1 cellular context compared by ENCODE assay signal in the genomic region with DNA sequence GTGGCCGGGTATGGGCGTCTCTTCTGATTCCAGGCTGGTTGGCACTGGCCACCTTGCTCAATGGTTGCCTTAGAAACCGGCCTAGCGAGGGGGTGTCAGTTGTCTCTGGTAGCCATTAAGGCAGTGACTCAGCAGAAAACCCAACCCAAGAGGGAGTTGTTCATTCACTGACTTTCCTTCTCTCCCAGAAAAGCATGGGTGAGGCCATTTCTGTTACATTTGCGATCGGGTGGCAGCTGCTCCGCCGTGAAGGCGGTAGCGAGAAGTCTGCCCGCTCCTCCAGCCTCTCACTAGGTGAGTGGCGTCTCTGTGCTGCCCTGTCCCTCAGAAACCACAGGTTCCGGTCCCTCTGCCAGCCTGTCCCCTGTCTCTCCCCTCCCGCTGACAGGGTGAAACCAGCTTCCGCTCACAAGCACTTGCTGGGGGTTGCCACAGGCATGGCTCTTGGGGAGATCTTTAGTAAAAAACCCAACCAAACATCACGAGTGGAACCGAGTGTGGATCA.
A peak's percentile ranks its signal among the peaks of the same experiment; 100 is the strongest.
TF ChIP-seq lines count a peak whose summit lies in the region.

No MANE protein-coding gene starts in this region.

TF ChIP-seq in GM12878, 131 proteins besides CTCF, POLR2A, EP300 and RAD21 (continued from another document and continues in another):
- TF ChIP-seq, protein P1, sequence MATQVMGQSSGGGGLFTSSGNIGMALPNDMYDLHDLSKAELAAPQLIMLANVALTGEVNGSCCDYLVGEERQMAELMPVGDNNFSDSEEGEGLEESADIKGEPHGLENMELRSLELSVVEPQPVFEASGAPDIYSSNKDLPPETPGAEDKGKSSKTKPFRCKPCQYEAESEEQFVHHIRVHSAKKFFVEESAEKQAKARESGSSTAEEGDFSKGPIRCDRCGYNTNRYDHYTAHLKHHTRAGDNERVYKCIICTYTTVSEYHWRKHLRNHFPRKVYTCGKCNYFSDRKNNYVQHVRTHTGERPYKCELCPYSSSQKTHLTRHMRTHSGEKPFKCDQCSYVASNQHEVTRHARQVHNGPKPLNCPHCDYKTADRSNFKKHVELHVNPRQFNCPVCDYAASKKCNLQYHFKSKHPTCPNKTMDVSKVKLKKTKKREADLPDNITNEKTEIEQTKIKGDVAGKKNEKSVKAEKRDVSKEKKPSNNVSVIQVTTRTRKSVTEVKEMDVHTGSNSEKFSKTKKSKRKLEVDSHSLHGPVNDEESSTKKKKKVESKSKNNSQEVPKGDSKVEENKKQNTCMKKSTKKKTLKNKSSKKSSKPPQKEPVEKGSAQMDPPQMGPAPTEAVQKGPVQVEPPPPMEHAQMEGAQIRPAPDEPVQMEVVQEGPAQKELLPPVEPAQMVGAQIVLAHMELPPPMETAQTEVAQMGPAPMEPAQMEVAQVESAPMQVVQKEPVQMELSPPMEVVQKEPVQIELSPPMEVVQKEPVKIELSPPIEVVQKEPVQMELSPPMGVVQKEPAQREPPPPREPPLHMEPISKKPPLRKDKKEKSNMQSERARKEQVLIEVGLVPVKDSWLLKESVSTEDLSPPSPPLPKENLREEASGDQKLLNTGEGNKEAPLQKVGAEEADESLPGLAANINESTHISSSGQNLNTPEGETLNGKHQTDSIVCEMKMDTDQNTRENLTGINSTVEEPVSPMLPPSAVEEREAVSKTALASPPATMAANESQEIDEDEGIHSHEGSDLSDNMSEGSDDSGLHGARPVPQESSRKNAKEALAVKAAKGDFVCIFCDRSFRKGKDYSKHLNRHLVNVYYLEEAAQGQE (IDR thresholded peaks at IDR 0.05; ENCODE audit: low read depth, low read length): no peak
- TF ChIP-seq ZNF384 (IDR thresholded peaks at IDR 0.05; ENCODE audit: borderline replicate concordance, low read depth, low read length) (no peak), RELA (IDR thresholded peaks at IDR 0.05; ENCODE audit: borderline replicate concordance, partially characterized antibody) (peak; percentile 35), ATF7 (IDR thresholded peaks at IDR 0.05; ENCODE audit: low read depth) (no peak), JUND (IDR thresholded peaks at IDR 0.05; ENCODE audit: low read depth, low read length) (no peak), POU2F2 (IDR thresholded peaks at IDR 0.05; ENCODE audit: borderline replicate concordance, low read depth, low read length) (no peak), FOXK2 (IDR thresholded peaks at IDR 0.05) (no peak), ESRRA (IDR thresholded peaks at IDR 0.05; ENCODE audit: low read length) (no peak), TBL1XR1 (IDR thresholded peaks at IDR 0.05; ENCODE audit: low read depth, low read length) (no peak), RUNX3 (IDR thresholded peaks at IDR 0.05; ENCODE audit: low read length) (peak; percentile 68), CREM (IDR thresholded peaks at IDR 0.05; ENCODE audit: low read depth) (no peak), EED (IDR thresholded peaks at IDR 0.05; ENCODE audit: low read depth) (no peak), FOS (IDR thresholded peaks at IDR 0.05; ENCODE audit: borderline replicate concordance, extremely low read depth, insufficient read length) (no peak), MTA3 (IDR thresholded peaks at IDR 0.05; ENCODE audit: borderline replicate concordance, low read length) (no peak), IRF4 (IDR thresholded peaks at IDR 0.05; ENCODE audit: low read depth, low read length) (no peak), ZNF217 (IDR thresholded peaks at IDR 0.05) (no peak), SMAD1 (IDR thresholded peaks at IDR 0.05; ENCODE audit: low read depth, partially characterized antibody) (no peak)
- TF ChIP-seq, protein P2, sequence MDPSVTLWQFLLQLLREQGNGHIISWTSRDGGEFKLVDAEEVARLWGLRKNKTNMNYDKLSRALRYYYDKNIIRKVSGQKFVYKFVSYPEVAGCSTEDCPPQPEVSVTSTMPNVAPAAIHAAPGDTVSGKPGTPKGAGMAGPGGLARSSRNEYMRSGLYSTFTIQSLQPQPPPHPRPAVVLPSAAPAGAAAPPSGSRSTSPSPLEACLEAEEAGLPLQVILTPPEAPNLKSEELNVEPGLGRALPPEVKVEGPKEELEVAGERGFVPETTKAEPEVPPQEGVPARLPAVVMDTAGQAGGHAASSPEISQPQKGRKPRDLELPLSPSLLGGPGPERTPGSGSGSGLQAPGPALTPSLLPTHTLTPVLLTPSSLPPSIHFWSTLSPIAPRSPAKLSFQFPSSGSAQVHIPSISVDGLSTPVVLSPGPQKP (IDR thresholded peaks at IDR 0.05; ENCODE audit: low read depth, low read length): no peak
- TF ChIP-seq, protein P3, sequence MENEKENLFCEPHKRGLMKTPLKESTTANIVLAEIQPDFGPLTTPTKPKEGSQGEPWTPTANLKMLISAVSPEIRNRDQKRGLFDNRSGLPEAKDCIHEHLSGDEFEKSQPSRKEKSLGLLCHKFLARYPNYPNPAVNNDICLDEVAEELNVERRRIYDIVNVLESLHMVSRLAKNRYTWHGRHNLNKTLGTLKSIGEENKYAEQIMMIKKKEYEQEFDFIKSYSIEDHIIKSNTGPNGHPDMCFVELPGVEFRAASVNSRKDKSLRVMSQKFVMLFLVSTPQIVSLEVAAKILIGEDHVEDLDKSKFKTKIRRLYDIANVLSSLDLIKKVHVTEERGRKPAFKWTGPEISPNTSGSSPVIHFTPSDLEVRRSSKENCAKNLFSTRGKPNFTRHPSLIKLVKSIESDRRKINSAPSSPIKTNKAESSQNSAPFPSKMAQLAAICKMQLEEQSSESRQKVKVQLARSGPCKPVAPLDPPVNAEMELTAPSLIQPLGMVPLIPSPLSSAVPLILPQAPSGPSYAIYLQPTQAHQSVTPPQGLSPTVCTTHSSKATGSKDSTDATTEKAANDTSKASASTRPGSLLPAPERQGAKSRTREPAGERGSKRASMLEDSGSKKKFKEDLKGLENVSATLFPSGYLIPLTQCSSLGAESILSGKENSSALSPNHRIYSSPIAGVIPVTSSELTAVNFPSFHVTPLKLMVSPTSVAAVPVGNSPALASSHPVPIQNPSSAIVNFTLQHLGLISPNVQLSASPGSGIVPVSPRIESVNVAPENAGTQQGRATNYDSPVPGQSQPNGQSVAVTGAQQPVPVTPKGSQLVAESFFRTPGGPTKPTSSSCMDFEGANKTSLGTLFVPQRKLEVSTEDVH (IDR thresholded peaks at IDR 0.05; ENCODE audit: low read depth, partially characterized antibody): no peak
- TF ChIP-seq, protein P4, sequence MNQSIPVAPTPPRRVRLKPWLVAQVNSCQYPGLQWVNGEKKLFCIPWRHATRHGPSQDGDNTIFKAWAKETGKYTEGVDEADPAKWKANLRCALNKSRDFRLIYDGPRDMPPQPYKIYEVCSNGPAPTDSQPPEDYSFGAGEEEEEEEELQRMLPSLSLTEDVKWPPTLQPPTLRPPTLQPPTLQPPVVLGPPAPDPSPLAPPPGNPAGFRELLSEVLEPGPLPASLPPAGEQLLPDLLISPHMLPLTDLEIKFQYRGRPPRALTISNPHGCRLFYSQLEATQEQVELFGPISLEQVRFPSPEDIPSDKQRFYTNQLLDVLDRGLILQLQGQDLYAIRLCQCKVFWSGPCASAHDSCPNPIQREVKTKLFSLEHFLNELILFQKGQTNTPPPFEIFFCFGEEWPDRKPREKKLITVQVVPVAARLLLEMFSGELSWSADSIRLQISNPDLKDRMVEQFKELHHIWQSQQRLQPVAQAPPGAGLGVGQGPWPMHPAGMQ (IDR thresholded peaks at IDR 0.05; ENCODE audit: borderline replicate concordance): no peak
- TF ChIP-seq, protein P5, sequence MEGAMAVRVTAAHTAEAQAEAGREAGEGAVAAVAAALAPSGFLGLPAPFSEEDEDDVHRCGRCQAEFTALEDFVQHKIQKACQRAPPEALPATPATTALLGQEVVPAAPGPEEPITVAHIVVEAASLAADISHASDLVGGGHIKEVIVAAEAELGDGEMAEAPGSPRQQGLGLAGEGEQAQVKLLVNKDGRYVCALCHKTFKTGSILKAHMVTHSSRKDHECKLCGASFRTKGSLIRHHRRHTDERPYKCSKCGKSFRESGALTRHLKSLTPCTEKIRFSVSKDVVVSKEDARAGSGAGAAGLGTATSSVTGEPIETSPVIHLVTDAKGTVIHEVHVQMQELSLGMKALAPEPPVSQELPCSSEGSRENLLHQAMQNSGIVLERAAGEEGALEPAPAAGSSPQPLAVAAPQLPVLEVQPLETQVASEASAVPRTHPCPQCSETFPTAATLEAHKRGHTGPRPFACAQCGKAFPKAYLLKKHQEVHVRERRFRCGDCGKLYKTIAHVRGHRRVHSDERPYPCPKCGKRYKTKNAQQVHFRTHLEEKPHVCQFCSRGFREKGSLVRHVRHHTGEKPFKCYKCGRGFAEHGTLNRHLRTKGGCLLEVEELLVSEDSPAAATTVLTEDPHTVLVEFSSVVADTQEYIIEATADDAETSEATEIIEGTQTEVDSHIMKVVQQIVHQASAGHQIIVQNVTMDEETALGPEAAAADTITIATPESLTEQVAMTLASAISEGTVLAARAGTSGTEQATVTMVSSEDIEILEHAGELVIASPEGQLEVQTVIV (IDR thresholded peaks at IDR 0.05; ENCODE audit: borderline replicate concordance, partially characterized antibody): no peak
- TF ChIP-seq, protein P6, sequence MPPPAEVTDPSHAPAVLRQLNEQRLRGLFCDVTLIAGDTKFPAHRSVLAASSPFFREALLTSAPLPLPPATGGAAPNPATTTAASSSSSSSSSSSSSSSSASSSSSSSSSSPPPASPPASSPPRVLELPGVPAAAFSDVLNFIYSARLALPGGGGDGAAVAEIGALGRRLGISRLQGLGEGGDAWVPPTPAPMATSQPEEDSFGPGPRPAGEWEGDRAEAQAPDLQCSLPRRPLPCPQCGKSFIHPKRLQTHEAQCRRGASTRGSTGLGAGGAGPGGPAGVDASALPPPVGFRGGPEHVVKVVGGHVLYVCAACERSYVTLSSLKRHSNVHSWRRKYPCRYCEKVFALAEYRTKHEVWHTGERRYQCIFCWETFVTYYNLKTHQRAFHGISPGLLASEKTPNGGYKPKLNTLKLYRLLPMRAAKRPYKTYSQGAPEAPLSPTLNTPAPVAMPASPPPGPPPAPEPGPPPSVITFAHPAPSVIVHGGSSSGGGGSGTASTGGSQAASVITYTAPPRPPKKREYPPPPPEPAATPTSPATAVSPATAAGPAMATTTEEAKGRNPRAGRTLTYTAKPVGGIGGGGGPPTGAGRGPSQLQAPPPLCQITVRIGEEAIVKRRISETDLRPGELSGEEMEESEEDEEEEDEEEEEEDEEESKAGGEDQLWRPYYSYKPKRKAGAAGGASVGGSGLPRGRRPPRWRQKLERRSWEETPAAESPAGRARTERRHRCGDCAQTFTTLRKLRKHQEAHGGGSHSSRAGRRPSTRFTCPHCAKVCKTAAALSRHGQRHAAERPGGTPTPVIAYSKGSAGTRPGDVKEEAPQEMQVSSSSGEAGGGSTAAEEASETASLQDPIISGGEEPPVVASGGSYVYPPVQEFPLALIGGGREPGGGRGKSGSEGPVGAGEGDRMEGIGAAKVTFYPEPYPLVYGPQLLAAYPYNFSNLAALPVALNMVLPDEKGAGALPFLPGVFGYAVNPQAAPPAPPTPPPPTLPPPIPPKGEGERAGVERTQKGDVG (CRISPR knock-in tag; IDR thresholded peaks at IDR 0.05): no peak
- TF ChIP-seq, protein P7, sequence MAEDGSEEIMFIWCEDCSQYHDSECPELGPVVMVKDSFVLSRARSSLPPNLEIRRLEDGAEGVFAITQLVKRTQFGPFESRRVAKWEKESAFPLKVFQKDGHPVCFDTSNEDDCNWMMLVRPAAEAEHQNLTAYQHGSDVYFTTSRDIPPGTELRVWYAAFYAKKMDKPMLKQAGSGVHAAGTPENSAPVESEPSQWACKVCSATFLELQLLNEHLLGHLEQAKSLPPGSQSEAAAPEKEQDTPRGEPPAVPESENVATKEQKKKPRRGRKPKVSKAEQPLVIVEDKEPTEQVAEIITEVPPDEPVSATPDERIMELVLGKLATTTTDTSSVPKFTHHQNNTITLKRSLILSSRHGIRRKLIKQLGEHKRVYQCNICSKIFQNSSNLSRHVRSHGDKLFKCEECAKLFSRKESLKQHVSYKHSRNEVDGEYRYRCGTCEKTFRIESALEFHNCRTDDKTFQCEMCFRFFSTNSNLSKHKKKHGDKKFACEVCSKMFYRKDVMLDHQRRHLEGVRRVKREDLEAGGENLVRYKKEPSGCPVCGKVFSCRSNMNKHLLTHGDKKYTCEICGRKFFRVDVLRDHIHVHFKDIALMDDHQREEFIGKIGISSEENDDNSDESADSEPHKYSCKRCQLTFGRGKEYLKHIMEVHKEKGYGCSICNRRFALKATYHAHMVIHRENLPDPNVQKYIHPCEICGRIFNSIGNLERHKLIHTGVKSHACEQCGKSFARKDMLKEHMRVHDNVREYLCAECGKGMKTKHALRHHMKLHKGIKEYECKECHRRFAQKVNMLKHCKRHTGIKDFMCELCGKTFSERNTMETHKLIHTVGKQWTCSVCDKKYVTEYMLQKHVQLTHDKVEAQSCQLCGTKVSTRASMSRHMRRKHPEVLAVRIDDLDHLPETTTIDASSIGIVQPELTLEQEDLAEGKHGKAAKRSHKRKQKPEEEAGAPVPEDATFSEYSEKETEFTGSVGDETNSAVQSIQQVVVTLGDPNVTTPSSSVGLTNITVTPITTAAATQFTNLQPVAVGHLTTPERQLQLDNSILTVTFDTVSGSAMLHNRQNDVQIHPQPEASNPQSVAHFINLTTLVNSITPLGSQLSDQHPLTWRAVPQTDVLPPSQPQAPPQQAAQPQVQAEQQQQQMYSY (CRISPR knock-in tag; IDR thresholded peaks at IDR 0.05): no peak
- TF ChIP-seq, protein P8, sequence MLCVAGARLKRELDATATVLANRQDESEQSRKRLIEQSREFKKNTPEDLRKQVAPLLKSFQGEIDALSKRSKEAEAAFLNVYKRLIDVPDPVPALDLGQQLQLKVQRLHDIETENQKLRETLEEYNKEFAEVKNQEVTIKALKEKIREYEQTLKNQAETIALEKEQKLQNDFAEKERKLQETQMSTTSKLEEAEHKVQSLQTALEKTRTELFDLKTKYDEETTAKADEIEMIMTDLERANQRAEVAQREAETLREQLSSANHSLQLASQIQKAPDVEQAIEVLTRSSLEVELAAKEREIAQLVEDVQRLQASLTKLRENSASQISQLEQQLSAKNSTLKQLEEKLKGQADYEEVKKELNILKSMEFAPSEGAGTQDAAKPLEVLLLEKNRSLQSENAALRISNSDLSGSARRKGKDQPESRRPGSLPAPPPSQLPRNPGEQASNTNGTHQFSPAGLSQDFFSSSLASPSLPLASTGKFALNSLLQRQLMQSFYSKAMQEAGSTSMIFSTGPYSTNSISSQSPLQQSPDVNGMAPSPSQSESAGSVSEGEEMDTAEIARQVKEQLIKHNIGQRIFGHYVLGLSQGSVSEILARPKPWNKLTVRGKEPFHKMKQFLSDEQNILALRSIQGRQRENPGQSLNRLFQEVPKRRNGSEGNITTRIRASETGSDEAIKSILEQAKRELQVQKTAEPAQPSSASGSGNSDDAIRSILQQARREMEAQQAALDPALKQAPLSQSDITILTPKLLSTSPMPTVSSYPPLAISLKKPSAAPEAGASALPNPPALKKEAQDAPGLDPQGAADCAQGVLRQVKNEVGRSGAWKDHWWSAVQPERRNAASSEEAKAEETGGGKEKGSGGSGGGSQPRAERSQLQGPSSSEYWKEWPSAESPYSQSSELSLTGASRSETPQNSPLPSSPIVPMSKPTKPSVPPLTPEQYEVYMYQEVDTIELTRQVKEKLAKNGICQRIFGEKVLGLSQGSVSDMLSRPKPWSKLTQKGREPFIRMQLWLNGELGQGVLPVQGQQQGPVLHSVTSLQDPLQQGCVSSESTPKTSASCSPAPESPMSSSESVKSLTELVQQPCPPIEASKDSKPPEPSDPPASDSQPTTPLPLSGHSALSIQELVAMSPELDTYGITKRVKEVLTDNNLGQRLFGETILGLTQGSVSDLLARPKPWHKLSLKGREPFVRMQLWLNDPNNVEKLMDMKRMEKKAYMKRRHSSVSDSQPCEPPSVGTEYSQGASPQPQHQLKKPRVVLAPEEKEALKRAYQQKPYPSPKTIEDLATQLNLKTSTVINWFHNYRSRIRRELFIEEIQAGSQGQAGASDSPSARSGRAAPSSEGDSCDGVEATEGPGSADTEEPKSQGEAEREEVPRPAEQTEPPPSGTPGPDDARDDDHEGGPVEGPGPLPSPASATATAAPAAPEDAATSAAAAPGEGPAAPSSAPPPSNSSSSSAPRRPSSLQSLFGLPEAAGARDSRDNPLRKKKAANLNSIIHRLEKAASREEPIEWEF (IDR thresholded peaks at IDR 0.05; ENCODE audit: insufficient replicate concordance, low read depth, low read length): no peak
